ENCODE assay signal across 32 cellular contexts in the genomic region with DNA sequence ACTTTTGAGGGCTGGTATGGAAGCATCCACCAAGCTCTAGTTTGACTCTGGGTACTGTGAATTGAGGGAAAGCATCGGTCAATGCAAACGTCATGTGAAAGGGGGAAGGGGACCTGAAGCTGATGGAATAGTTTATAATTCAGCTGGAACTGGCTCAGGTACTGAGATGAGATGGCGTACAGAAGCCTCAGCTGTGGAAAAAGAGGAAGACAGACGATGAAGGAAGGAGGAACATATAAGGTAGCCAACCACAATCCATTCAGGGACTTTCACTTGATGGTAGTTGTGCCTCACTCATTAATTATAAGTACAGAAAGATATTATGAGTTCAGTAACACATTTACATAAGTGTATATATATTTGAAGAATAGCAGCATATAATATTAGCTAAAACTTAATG. TPM values are rescaled to one million over a fixed set of nuclear protein-coding genes. Genes with fewer than 3 reads are reported as not detected.
DNase-seq lines count a peak whose midpoint lies in the region; ATAC-seq, FAIRE-seq and TF ChIP-seq lines count a peak whose summit lies in the region.
"Had no signal": no experiment of that assay in that cellular context is flagged by ENCODE, and none has a peak within 500 bp of the region (broad histone marks: within the 10 kb centered on the region; RNA-seq: fewer than 3 reads in every experiment).

No MANE protein-coding gene starts in this region.

- DNase-seq in mammary epithelial cell (no peak), breast epithelium (ENCODE audit: low spot score in 2 of 2) (no peak), OCI-M1 (lab: John Stamatoyannopoulos, UW) (peak; percentile 23), coronary artery (ENCODE audit: low spot score) (no peak), thoracic aorta (ENCODE audit: low spot score) (no peak), COR-L47 (lab: John Stamatoyannopoulos, UW) (no peak), DMS 273 (lab: John Stamatoyannopoulos, UW; ENCODE audit: unreplicated experiment) (no peak), HepG2 (ENCODE audit: low spot score) (no peak)
- DNase-seq: activated CD4-positive, alpha-beta T cell treated with anti-CD3 and anti-CD28 coated beads for 1 hour; activated CD8-positive, alpha-beta T cell treated with anti-CD3 and anti-CD28 coated beads for 36 hours; activated effector memory CD4-positive, alpha-beta T cell treated with anti-CD3 and anti-CD28 coated beads, Interleukin-2, amount 50 U/mL, for 16 hours; brain microvascular endothelial cell; Caco-2; colonic mucosa; DND-41; esophagus squamous epithelium; Karpas-422; mucosa of descending colon; NCI-H1092; NCI-H1930; nephron progenitor cell; sigmoid colon had no signal

- H4K20me1 ChIP-seq in mammary epithelial cell (ENCODE audit: insufficient read depth, low read length) (no peaks in the 10 kb centered on the region), HepG2 (ENCODE audit: insufficient read depth, low read length) (no peaks in the 10 kb centered on the region)

- CTCF ChIA-PET in mammary epithelial cell (lab: Charles Lee; ENCODE audit: low non-redundant PET) (no interaction called here), HepG2 (lab: Yijun Ruan, JAX; ENCODE audit: low intra/inter-chr PET ratio, low total read pairs) (no interaction called here)

- WGBS in mammary epithelial cell (ENCODE audit: low coverage, missing lambda C conversion rate): 100% methylated on average over 4 of the region's 4 CpGs
- WGBS in HepG2 (ENCODE audit: low lambda C conversion rate): 20% methylated on average over 4 of the region's 4 CpGs

- dilution Hi-C loops in mammary epithelial cell (cut with HindIII; ENCODE audit: low sequenced_read_pairs): loop anchor here (5.0 kb wide), 1 partner anchor 67 kb away; no protein-coding TSS in a partner anchor

- no peak overlapping the region for H3K4me3 ChIP-seq in mammary epithelial cell (replicated peaks in 1 of 3; ENCODE audit: insufficient read depth in 1 of 3, low read depth in 2 of 3, low read length in 3 of 3)
- H3K4me3 ChIP-seq in breast epithelium: no peak overlapping the region
- H3K4me3 ChIP-seq in coronary artery: peak overlapping the region; percentile 72
- peak overlapping the region; percentile 73 for H3K4me3 ChIP-seq in thoracic aorta
- H3K4me3 ChIP-seq in HepG2 (replicated peaks in 1 of 3; ENCODE audit: insufficient read depth in 1 of 3, low read depth in 2 of 3, low read length in 3 of 3): no peak overlapping the region
- H3K4me3 ChIP-seq: colonic mucosa, mucosa of descending colon had no signal

- H3K27ac ChIP-seq in mammary epithelial cell (ENCODE audit: insufficient read depth, low read depth, low read length) (peak overlapping the region; percentile 24), breast epithelium (no peak overlapping the region), coronary artery (no peak overlapping the region), thoracic aorta (no peak overlapping the region), HepG2 (ENCODE audit: extremely low read length, insufficient read depth, low read length) (no peak overlapping the region)
- H3K27ac ChIP-seq: brain microvascular endothelial cell, colonic mucosa, esophagus squamous epithelium, gastroesophageal sphincter had no signal

- in situ Hi-C loops in mammary epithelial cell (cut with MboI; ENCODE audit: low sequenced_read_pairs in 2 of 2): no loop called here
- in situ Hi-C loops in HepG2 (cut with HindIII; ENCODE audit: extremely low pct_ligation_motif_present, low pct_unique_long_range_greater_than_20kb): no loop called here

- TF ChIP-seq RAD21 in HepG2 (CRISPR knock-in tag; IDR thresholded peaks at IDR 0.05): no peak

- BruUV-seq in mammary epithelial cell (replicated peaks; lab: Mats Ljungman, UMichigan) (no TSS peak), HepG2 (replicated peaks; lab: Mats Ljungman, UMichigan) (no TSS peak)

- H3K36me3 ChIP-seq in mammary epithelial cell (ENCODE audit: insufficient read depth, low read length) (no peaks in the 10 kb centered on the region), breast epithelium (no peaks in the 10 kb centered on the region), thoracic aorta (peaks cover 11% of the 10 kb centered on the region), HepG2 (replicated peaks in 1 of 2; ENCODE audit: control insufficient read depth in 1 of 2, insufficient read depth in 2 of 2, low read length in 2 of 2) (no peaks in the 10 kb centered on the region)
- H3K36me3 ChIP-seq: colonic mucosa had no signal

- H3K9me3 ChIP-seq in mammary epithelial cell (replicated peaks; ENCODE audit: insufficient read depth, low read length) (no peaks in the 10 kb centered on the region), breast epithelium (no peaks in the 10 kb centered on the region), thoracic aorta (no peaks in the 10 kb centered on the region), HepG2 (ENCODE audit: low read length) (no peaks in the 10 kb centered on the region)
- H3K9me3 ChIP-seq: colonic mucosa, esophagus squamous epithelium, gastroesophageal sphincter, mucosa of descending colon, sigmoid colon had no signal

- TF ChIP-seq EP300 in HepG2 (IDR thresholded peaks at IDR 0.05; ENCODE audit: low read depth in 2 of 2, low read length in 2 of 2) (no peak), HepG2 (CRISPR knock-in tag; IDR thresholded peaks at IDR 0.05; ENCODE audit: borderline replicate concordance) (no peak)

- no peak for FAIRE-seq in HepG2 (lab: Jason Lieb, UNC)
- FAIRE-seq: H1, islet of Langerhans had no signal

- no peak overlapping the region for H3K4me2 ChIP-seq in mammary epithelial cell (ENCODE audit: insufficient read depth, low read depth, low read length)
- no peak overlapping the region for H3K4me2 ChIP-seq in HepG2 (ENCODE audit: low read depth, low read length)

- no peak for TF ChIP-seq POLR2A in breast epithelium (IDR thresholded peaks at IDR 0.05)
- TF ChIP-seq POLR2A in HepG2 (IDR thresholded peaks at IDR 0.05; ENCODE audit: insufficient read depth in 1 of 2, low read depth in 2 of 2, low read length in 2 of 2): no peak

- ATAC-seq in thoracic aorta (ENCODE audit: insufficient number of reproducible peaks, low FRiP score, low read depth): no peak
- ATAC-seq in HepG2: no peak
- ATAC-seq: activated CD8-positive, alpha-beta T cell treated with anti-CD3 and anti-CD28 coated beads for 36 hours; gastroesophageal sphincter; mucosa of descending colon; Right ventricle myocardium inferior had no signal

- no peaks in the 10 kb centered on the region for H3K79me2 ChIP-seq in mammary epithelial cell (ENCODE audit: insufficient read depth, low read length)
- no peaks in the 10 kb centered on the region for H3K79me2 ChIP-seq in HepG2 (ENCODE audit: insufficient read depth, low read length)

- intact Hi-C loops in mammary epithelial cell (cut with micrococcal nuclease): no loop called here
- intact Hi-C loops in breast epithelium (cut with DNase I; ENCODE audit: low total_unique reads): no loop called here
- intact Hi-C loops in HepG2 (cut with micrococcal nuclease; ENCODE audit: unreplicated experiment): no loop called here

- H3K27me3 ChIP-seq in mammary epithelial cell (ENCODE audit: insufficient read depth, low read length): no peaks in the 10 kb centered on the region
- no peaks in the 10 kb centered on the region for H3K27me3 ChIP-seq in breast epithelium
- H3K27me3 ChIP-seq in thoracic aorta (replicated peaks; ENCODE audit: insufficient read depth): no peaks in the 10 kb centered on the region
- no peaks in the 10 kb centered on the region for H3K27me3 ChIP-seq in HepG2 (ENCODE audit: control insufficient read depth in 1 of 2, insufficient read depth in 2 of 2, low read length in 2 of 2)
- H3K27me3 ChIP-seq: brain microvascular endothelial cell, colonic mucosa, esophagus squamous epithelium, gastroesophageal sphincter, sigmoid colon had no signal

- H3K9ac ChIP-seq in mammary epithelial cell (ENCODE audit: insufficient read depth, low read length): no peak overlapping the region
- H3K9ac ChIP-seq in HepG2 (ENCODE audit: insufficient read depth, low read depth, low read length): no peak overlapping the region

- H3K4me1 ChIP-seq in mammary epithelial cell (ENCODE audit: insufficient read depth, low read length) (peaks cover 23% of the 10 kb centered on the region), breast epithelium (no peaks in the 10 kb centered on the region), thoracic aorta (ENCODE audit: control insufficient read depth in 1 of 2, low read depth in 2 of 2) (peaks cover 7 to 34% of the 10 kb centered on the region in 2 donors), HepG2 (ENCODE audit: insufficient read depth, low read length) (no peaks in the 10 kb centered on the region)
- H3K4me1 ChIP-seq: colonic mucosa had no signal

- TF ChIP-seq CTCF in mammary epithelial cell (conservative IDR thresholded peaks at IDR 0.05 in 1 of 2, IDR thresholded peaks at IDR 0.05 in 1 of 2; ENCODE audit: extremely low read depth in 1 of 2, insufficient read depth in 1 of 2, low read depth in 1 of 2, low read length in 2 of 2) (no peak), breast epithelium (IDR thresholded peaks at IDR 0.05) (no peak), coronary artery (IDR thresholded peaks at IDR 0.05) (no peak), thoracic aorta (IDR thresholded peaks at IDR 0.05) (no peak), HepG2 (CRISPR knock-in tag; IDR thresholded peaks at IDR 0.05) (no peak)

- H2AFZ ChIP-seq in mammary epithelial cell (ENCODE audit: low read depth, low read length) (no peak overlapping the region), HepG2 (ENCODE audit: low read length) (no peak overlapping the region)

- POLR2A ChIA-PET in HepG2 (lab: Yijun Ruan, JAX): interaction anchor here (1.2 kb wide), 1 partner anchor 235 kb away, joined by 3 read pairs; the partner anchor contains the start of gene TSPYL1

RNA-seq across cellular contexts. Expression of gene CALHM5, which starts 2.7 kb away (rescaled TPM):
- total RNA-seq in mammary epithelial cell (under 1 TPM; 0.05 to 0.50 TPM), breast epithelium (1 to 10 TPM in 2 of 3 donors, under 1 TPM in 1; 0.73 to 2.4 (median 1.6) TPM), thoracic aorta (10 to 100 TPM; 14.0 to 16.7 TPM), HepG2 (2016; rRNA removed; fragmentation: Illumina TruSeq; extraction: Trizol) (not detected in 2 replicates)
- polyA plus RNA-seq in mammary epithelial cell (0.19 TPM), HepG2 (2011; rRNA removed) (not detected in 2 replicates)
- polyA minus RNA-seq in mammary epithelial cell: not detected
- not detected in 2 replicates for total RNA-seq in HepG2 (2016; cell fraction: cytosol; rRNA removed; fragmentation: Illumina TruSeq; extraction: Trizol; ENCODE audit: low read depth)
- total RNA-seq in HepG2 (2016; cell fraction: insoluble cytoplasmic fraction; rRNA removed; fragmentation: Illumina TruSeq; extraction: Trizol): not detected in 2 replicates
- not detected in 2 replicates for total RNA-seq in HepG2 (2016; cell fraction: membrane; rRNA removed; fragmentation: Illumina TruSeq; extraction: Trizol)
- not detected in 2 replicates for total RNA-seq in HepG2 (2016; cell fraction: nucleus; rRNA removed; fragmentation: Illumina TruSeq; extraction: Trizol)
- not detected in 2 replicates for polyA plus RNA-seq in HepG2 (2011; cell fraction: cytosol; rRNA removed)
- not detected in 2 replicates for polyA plus RNA-seq in HepG2 (2011; cell fraction: nucleus; rRNA removed)
- not detected in 2 replicates for polyA plus RNA-seq in HepG2 (2012)
- polyA plus RNA-seq in HepG2 (2016; cell fraction: cytosol; fragmentation: Illumina TruSeq; extraction: Trizol; ENCODE audit: low read depth): not detected in 2 replicates
- not detected in 2 replicates for polyA plus RNA-seq in HepG2 (2016; cell fraction: insoluble cytoplasmic fraction; fragmentation: Illumina TruSeq; extraction: Trizol; ENCODE audit: low read depth)
- not detected in 2 replicates for polyA plus RNA-seq in HepG2 (2016; cell fraction: membrane; fragmentation: Illumina TruSeq; extraction: Trizol; ENCODE audit: low read depth)
- polyA plus RNA-seq in HepG2 (2016; cell fraction: nucleus; fragmentation: Illumina TruSeq; extraction: Trizol; ENCODE audit: insufficient read depth, low read depth): not detected in 2 replicates
- not detected in 2 replicates for polyA minus RNA-seq in HepG2 (2011; rRNA and poly(A)+ RNA removed; ENCODE audit: low replicate concordance)
- not detected in 2 replicates for polyA minus RNA-seq in HepG2 (2011; cell fraction: cytosol; rRNA and poly(A)+ RNA removed)
- not detected in 2 replicates for polyA minus RNA-seq in HepG2 (2011; cell fraction: nucleus; rRNA and poly(A)+ RNA removed)
- total RNA-seq: activated CD8-positive, alpha-beta T cell treated with anti-CD3 and anti-CD28 coated beads for 36 hours had no signal

RNA-seq across cellular contexts. Expression of gene TRAPPC3L, which starts 31.4 kb away (rescaled TPM):
- total RNA-seq in mammary epithelial cell (1 to 10 TPM in 1 of 2 donors, not detected in 1; 1.5 TPM), breast epithelium (under 1 TPM in 1 of 3 donors, not detected in 2; 0.80 TPM), thoracic aorta (not detected), HepG2 (2016; rRNA removed; fragmentation: Illumina TruSeq; extraction: Trizol) (not detected in 2 replicates)
- polyA plus RNA-seq in mammary epithelial cell (0.18 TPM), HepG2 (2011; rRNA removed) (not detected in 2 replicates)
- not detected for polyA minus RNA-seq in mammary epithelial cell
- not detected in 2 replicates for total RNA-seq in HepG2 (2016; cell fraction: cytosol; rRNA removed; fragmentation: Illumina TruSeq; extraction: Trizol; ENCODE audit: low read depth)
- total RNA-seq in HepG2 (2016; cell fraction: insoluble cytoplasmic fraction; rRNA removed; fragmentation: Illumina TruSeq; extraction: Trizol): not detected in 2 replicates
- total RNA-seq in HepG2 (2016; cell fraction: membrane; rRNA removed; fragmentation: Illumina TruSeq; extraction: Trizol): not detected in 2 replicates
- total RNA-seq in HepG2 (2016; cell fraction: nucleus; rRNA removed; fragmentation: Illumina TruSeq; extraction: Trizol): not detected in 2 replicates
- not detected in 2 replicates for polyA plus RNA-seq in HepG2 (2011; cell fraction: cytosol; rRNA removed)
- not detected in 2 replicates for polyA plus RNA-seq in HepG2 (2011; cell fraction: nucleus; rRNA removed)
- not detected in 2 replicates for polyA plus RNA-seq in HepG2 (2012)
- not detected in 2 replicates for polyA plus RNA-seq in HepG2 (2016; cell fraction: cytosol; fragmentation: Illumina TruSeq; extraction: Trizol; ENCODE audit: low read depth)
- polyA plus RNA-seq in HepG2 (2016; cell fraction: insoluble cytoplasmic fraction; fragmentation: Illumina TruSeq; extraction: Trizol; ENCODE audit: low read depth): not detected in 2 replicates
- not detected in 2 replicates for polyA plus RNA-seq in HepG2 (2016; cell fraction: membrane; fragmentation: Illumina TruSeq; extraction: Trizol; ENCODE audit: low read depth)
- not detected in 2 replicates for polyA plus RNA-seq in HepG2 (2016; cell fraction: nucleus; fragmentation: Illumina TruSeq; extraction: Trizol; ENCODE audit: insufficient read depth, low read depth)
- polyA minus RNA-seq in HepG2 (2011; rRNA and poly(A)+ RNA removed; ENCODE audit: low replicate concordance): 2.7 TPM in 1 of 2 replicates, not detected in the other
- not detected in 2 replicates for polyA minus RNA-seq in HepG2 (2011; cell fraction: cytosol; rRNA and poly(A)+ RNA removed)
- polyA minus RNA-seq in HepG2 (2011; cell fraction: nucleus; rRNA and poly(A)+ RNA removed): not detected in 2 replicates
- total RNA-seq: A172; activated CD8-positive, alpha-beta T cell treated with anti-CD3 and anti-CD28 coated beads for 36 hours; Caco-2; colonic mucosa; esophagus squamous epithelium; gastroesophageal sphincter; H1; mucosa of descending colon; Right ventricle myocardium inferior; sigmoid colon had no signal
- polyA plus RNA-seq: H1, sigmoid colon had no signal

RNA-seq across cellular contexts. Expression of gene CALHM4, which starts 39.4 kb away (rescaled TPM):
- under 1 TPM in 1 of 2 donors, not detected in 1; 0.17 TPM for total RNA-seq in mammary epithelial cell
- 0.24 TPM for polyA plus RNA-seq in mammary epithelial cell
- not detected for polyA minus RNA-seq in mammary epithelial cell
- not detected for total RNA-seq in breast epithelium
- not detected for total RNA-seq in thoracic aorta
- not detected in 2 replicates for total RNA-seq in HepG2 (2016; rRNA removed; fragmentation: Illumina TruSeq; extraction: Trizol)
- total RNA-seq in HepG2 (2016; cell fraction: cytosol; rRNA removed; fragmentation: Illumina TruSeq; extraction: Trizol; ENCODE audit: low read depth): not detected in 2 replicates
- not detected in 2 replicates for total RNA-seq in HepG2 (2016; cell fraction: insoluble cytoplasmic fraction; rRNA removed; fragmentation: Illumina TruSeq; extraction: Trizol)
- total RNA-seq in HepG2 (2016; cell fraction: membrane; rRNA removed; fragmentation: Illumina TruSeq; extraction: Trizol): not detected in 2 replicates
- total RNA-seq in HepG2 (2016; cell fraction: nucleus; rRNA removed; fragmentation: Illumina TruSeq; extraction: Trizol): not detected in 2 replicates
- not detected in 2 replicates for polyA plus RNA-seq in HepG2 (2011; rRNA removed)
- 0.05 TPM in 2 replicates for polyA plus RNA-seq in HepG2 (2011; cell fraction: cytosol; rRNA removed)
- polyA plus RNA-seq in HepG2 (2011; cell fraction: nucleus; rRNA removed): not detected in 2 replicates
- 0.44 TPM in 1 of 2 replicates, not detected in the other for polyA plus RNA-seq in HepG2 (2012)
- polyA plus RNA-seq in HepG2 (2016; cell fraction: cytosol; fragmentation: Illumina TruSeq; extraction: Trizol; ENCODE audit: low read depth): not detected in 2 replicates
- polyA plus RNA-seq in HepG2 (2016; cell fraction: insoluble cytoplasmic fraction; fragmentation: Illumina TruSeq; extraction: Trizol; ENCODE audit: low read depth): not detected in 2 replicates
- polyA plus RNA-seq in HepG2 (2016; cell fraction: membrane; fragmentation: Illumina TruSeq; extraction: Trizol; ENCODE audit: low read depth): not detected in 2 replicates
- polyA plus RNA-seq in HepG2 (2016; cell fraction: nucleus; fragmentation: Illumina TruSeq; extraction: Trizol; ENCODE audit: insufficient read depth, low read depth): not detected in 2 replicates
- 0.28 TPM in 1 of 2 replicates, not detected in the other for polyA minus RNA-seq in HepG2 (2011; rRNA and poly(A)+ RNA removed; ENCODE audit: low replicate concordance)
- polyA minus RNA-seq in HepG2 (2011; cell fraction: cytosol; rRNA and poly(A)+ RNA removed): not detected in 2 replicates
- not detected in 2 replicates for polyA minus RNA-seq in HepG2 (2011; cell fraction: nucleus; rRNA and poly(A)+ RNA removed)
- total RNA-seq: A172; activated CD8-positive, alpha-beta T cell treated with anti-CD3 and anti-CD28 coated beads for 36 hours; colonic mucosa; esophagus squamous epithelium; gastroesophageal sphincter; H1; HT1080; liver; mucosa of descending colon; Right ventricle myocardium inferior; sigmoid colon; urinary bladder had no signal
- polyA plus RNA-seq: adipose tissue, BJ, H1, liver, sigmoid colon, urinary bladder had no signal

RNA-seq across cellular contexts. Expression of gene CALHM6, which starts 52.9 kb away (rescaled TPM):
- total RNA-seq in mammary epithelial cell (under 1 TPM; 0.66 to 0.67 TPM), breast epithelium (1 to 10 TPM; 2.3 to 9.1 (median 8.3) TPM), thoracic aorta (10 to 100 TPM in 1 of 2 donors, 1 to 10 TPM in 1; 3.9 to 15.0 TPM), HepG2 (2016; rRNA removed; fragmentation: Illumina TruSeq; extraction: Trizol) (not detected in 2 replicates)
- polyA plus RNA-seq in mammary epithelial cell (0.61 TPM), HepG2 (2011; rRNA removed) (not detected in 2 replicates)
- not detected for polyA minus RNA-seq in mammary epithelial cell
- not detected in 2 replicates for total RNA-seq in HepG2 (2016; cell fraction: cytosol; rRNA removed; fragmentation: Illumina TruSeq; extraction: Trizol; ENCODE audit: low read depth)
- total RNA-seq in HepG2 (2016; cell fraction: insoluble cytoplasmic fraction; rRNA removed; fragmentation: Illumina TruSeq; extraction: Trizol): not detected in 2 replicates
- not detected in 2 replicates for total RNA-seq in HepG2 (2016; cell fraction: membrane; rRNA removed; fragmentation: Illumina TruSeq; extraction: Trizol)
- total RNA-seq in HepG2 (2016; cell fraction: nucleus; rRNA removed; fragmentation: Illumina TruSeq; extraction: Trizol): not detected in 2 replicates
- not detected in 2 replicates for polyA plus RNA-seq in HepG2 (2011; cell fraction: cytosol; rRNA removed)
- not detected in 2 replicates for polyA plus RNA-seq in HepG2 (2011; cell fraction: nucleus; rRNA removed)
- polyA plus RNA-seq in HepG2 (2012): not detected in 2 replicates
- polyA plus RNA-seq in HepG2 (2016; cell fraction: cytosol; fragmentation: Illumina TruSeq; extraction: Trizol; ENCODE audit: low read depth): not detected in 2 replicates
- not detected in 2 replicates for polyA plus RNA-seq in HepG2 (2016; cell fraction: insoluble cytoplasmic fraction; fragmentation: Illumina TruSeq; extraction: Trizol; ENCODE audit: low read depth)
- polyA plus RNA-seq in HepG2 (2016; cell fraction: membrane; fragmentation: Illumina TruSeq; extraction: Trizol; ENCODE audit: low read depth): not detected in 2 replicates
- not detected in 2 replicates for polyA plus RNA-seq in HepG2 (2016; cell fraction: nucleus; fragmentation: Illumina TruSeq; extraction: Trizol; ENCODE audit: insufficient read depth, low read depth)
- not detected in 2 replicates for polyA minus RNA-seq in HepG2 (2011; rRNA and poly(A)+ RNA removed; ENCODE audit: low replicate concordance)
- not detected in 2 replicates for polyA minus RNA-seq in HepG2 (2011; cell fraction: cytosol; rRNA and poly(A)+ RNA removed)
- not detected in 2 replicates for polyA minus RNA-seq in HepG2 (2011; cell fraction: nucleus; rRNA and poly(A)+ RNA removed)
- total RNA-seq: A172, Caco-2 had no signal

RNA-seq across cellular contexts. Expression of gene RWDD1, which starts 57.2 kb away (rescaled TPM):
- total RNA-seq in mammary epithelial cell (10 to 100 TPM; 27.0 to 44.7 TPM), breast epithelium (10 to 100 TPM; 28.0 to 48.2 (median 39.0) TPM), thoracic aorta (10 to 100 TPM; 19.5 to 51.0 TPM), HepG2 (2016; rRNA removed; fragmentation: Illumina TruSeq; extraction: Trizol) (67.1 and 90.5 TPM in 2 replicates)
- polyA plus RNA-seq in mammary epithelial cell (29.8 TPM), HepG2 (2011; rRNA removed) (20.9 and 27.4 TPM in 2 replicates)
- 0.47 TPM for polyA minus RNA-seq in mammary epithelial cell
- 105 and 125 TPM in 2 replicates for total RNA-seq in HepG2 (2016; cell fraction: cytosol; rRNA removed; fragmentation: Illumina TruSeq; extraction: Trizol; ENCODE audit: low read depth)
- 63.5 and 89.9 TPM in 2 replicates for total RNA-seq in HepG2 (2016; cell fraction: insoluble cytoplasmic fraction; rRNA removed; fragmentation: Illumina TruSeq; extraction: Trizol)
- total RNA-seq in HepG2 (2016; cell fraction: membrane; rRNA removed; fragmentation: Illumina TruSeq; extraction: Trizol): 130 and 134 TPM in 2 replicates
- total RNA-seq in HepG2 (2016; cell fraction: nucleus; rRNA removed; fragmentation: Illumina TruSeq; extraction: Trizol): 31.8 and 32.2 TPM in 2 replicates
- 15.5 and 18.4 TPM in 2 replicates for polyA plus RNA-seq in HepG2 (2011; cell fraction: cytosol; rRNA removed)
- polyA plus RNA-seq in HepG2 (2011; cell fraction: nucleus; rRNA removed): 4.1 and 4.9 TPM in 2 replicates
- 36.7 and 37.0 TPM in 2 replicates for polyA plus RNA-seq in HepG2 (2012)
- polyA plus RNA-seq in HepG2 (2016; cell fraction: cytosol; fragmentation: Illumina TruSeq; extraction: Trizol; ENCODE audit: low read depth): 175 and 218 TPM in 2 replicates
- polyA plus RNA-seq in HepG2 (2016; cell fraction: insoluble cytoplasmic fraction; fragmentation: Illumina TruSeq; extraction: Trizol; ENCODE audit: low read depth): 130 and 131 TPM in 2 replicates
- 166 and 180 TPM in 2 replicates for polyA plus RNA-seq in HepG2 (2016; cell fraction: membrane; fragmentation: Illumina TruSeq; extraction: Trizol; ENCODE audit: low read depth)
- 53.5 and 59.6 TPM in 2 replicates for polyA plus RNA-seq in HepG2 (2016; cell fraction: nucleus; fragmentation: Illumina TruSeq; extraction: Trizol; ENCODE audit: insufficient read depth, low read depth)
- 8.1 and 8.3 TPM in 2 replicates for polyA minus RNA-seq in HepG2 (2011; rRNA and poly(A)+ RNA removed; ENCODE audit: low replicate concordance)
- polyA minus RNA-seq in HepG2 (2011; cell fraction: cytosol; rRNA and poly(A)+ RNA removed): 8.3 and 9.7 TPM in 2 replicates
- 8.8 and 13.2 TPM in 2 replicates for polyA minus RNA-seq in HepG2 (2011; cell fraction: nucleus; rRNA and poly(A)+ RNA removed)

Comparison
In these comparisons a context has a peak if more than half of its experiments do, and no peak if none do; other contexts are left out.
1. H3K4me3 ChIP-seq: peak in coronary artery (single experiment) and thoracic aorta (single experiment); none in mammary epithelial cell (0 of 3), breast epithelium (0 of 3) and HepG2 (0 of 3).
2. RNA of gene CALHM5, which starts 2.7 kb away (total RNA-seq): 14.0 to 16.7 TPM in thoracic aorta; 0.73 to 2.4 TPM in breast epithelium, 0.05 to 0.50 TPM in mammary epithelial cell and not detected in HepG2; every median in the first group is over 4 times any median in the second.